In the genomic region with DNA sequence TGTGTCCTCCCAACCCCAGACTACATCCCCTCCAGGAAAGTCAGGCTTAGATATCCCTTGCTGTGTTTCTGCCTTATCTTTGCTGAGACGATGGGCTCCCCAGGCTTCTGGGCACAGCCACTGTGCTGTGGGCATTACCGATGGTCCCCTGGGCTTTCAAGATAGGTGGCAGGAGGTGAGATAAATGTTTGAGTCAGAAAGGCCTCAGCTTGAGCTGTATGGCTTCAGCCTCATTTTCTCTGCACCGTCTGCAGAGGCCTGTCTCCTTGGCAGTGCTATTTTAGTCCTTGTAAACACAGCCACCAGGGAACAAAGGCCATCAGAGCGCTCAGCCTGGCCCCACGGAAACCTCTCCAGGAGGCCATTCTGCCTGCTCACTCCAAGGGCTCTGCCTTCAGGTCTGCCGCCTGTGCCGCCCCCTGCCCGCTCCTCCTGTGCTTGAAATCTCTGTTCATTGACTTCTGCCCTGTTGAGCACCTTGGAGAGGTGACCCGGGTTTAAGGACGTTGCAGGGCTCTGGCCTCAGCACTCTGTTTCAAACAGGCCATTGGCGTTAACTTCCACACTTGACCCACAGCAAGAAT, we compare ENCODE assay signal across 21 cellular contexts.
"Had no signal": no experiment of that assay in that cellular context is flagged by ENCODE, and none has a peak within 500 bp of the region (broad histone marks: within the 10 kb centered on the region; RNA-seq: fewer than 3 reads in every experiment).

No MANE protein-coding gene starts in this region.

- H3K4me1 ChIP-seq: foreskin keratinocyte, sigmoid colon, spleen, stomach had no signal

- H3K36me3 ChIP-seq: ovary, sigmoid colon, spleen, stomach, thoracic aorta had no signal

- H3K9me3 ChIP-seq: ovary had no signal

- H3K36me3 Mint-ChIP-seq: activated naive CD8-positive, alpha-beta T cell treated with anti-CD3 and anti-CD28 coated beads, Interleukin-2, amount 10 ng/mL, durations not matched to agents 7 days and 5 days; brain had no signal

- H3K4me3 Mint-ChIP-seq: activated CD4-positive, alpha-beta memory T cell treated with anti-CD3 and anti-CD28 coated beads, Interleukin-2, amount 10 ng/mL, durations not matched to agents 7 days and 5 days; activated naive CD8-positive, alpha-beta T cell treated with anti-CD3 and anti-CD28 coated beads, Interleukin-2, amount 10 ng/mL, durations not matched to agents 7 days and 5 days; brain; dendritic cell treated with granulocyte-macrophage colony-stimulating factor and Interleukin-4, amounts not matched to agents 40 ng/mL and 50 ng/mL, for 4 days; neural crest cell; WTC11 had no signal

- H3K4me3 ChIP-seq: lung, ovary, sigmoid colon, spleen, stomach, thoracic aorta had no signal

- DNase-seq: activated CD4-positive, alpha-beta memory T cell treated with anti-CD3 and anti-CD28 coated beads, Interleukin-2, amount 10 ng/mL, durations not matched to agents 7 days and 5 days; activated CD4-positive, alpha-beta T cell treated with anti-CD3 and anti-CD28 coated beads for 4 hours; activated naive CD4-positive, alpha-beta T cell; activated naive CD8-positive, alpha-beta T cell treated with anti-CD3 and anti-CD28 coated beads, Interleukin-2, amount 10 ng/mL, durations not matched to agents 7 days and 5 days; cerebellar nuclear complex; effector memory CD4-positive, alpha-beta T cell; foreskin keratinocyte; glutamatergic neuron; immature natural killer cell; midbrain; ovary; sigmoid colon; spleen; stomach; T-helper 2 cell had no signal

- H3K27me3 Mint-ChIP-seq: dendritic cell treated with granulocyte-macrophage colony-stimulating factor and Interleukin-4, amounts not matched to agents 40 ng/mL and 50 ng/mL, for 4 days had no signal

- ATAC-seq: foreskin keratinocyte, WTC11 had no signal

- H3K27ac ChIP-seq: foreskin keratinocyte, ovary, sigmoid colon, spleen, stomach, thoracic aorta had no signal

- H3K27ac Mint-ChIP-seq: activated CD4-positive, alpha-beta memory T cell treated with anti-CD3 and anti-CD28 coated beads, Interleukin-2, amount 10 ng/mL, durations not matched to agents 7 days and 5 days; activated naive CD8-positive, alpha-beta T cell treated with anti-CD3 and anti-CD28 coated beads, Interleukin-2, amount 10 ng/mL, durations not matched to agents 7 days and 5 days; dendritic cell treated with granulocyte-macrophage colony-stimulating factor and Interleukin-4, amounts not matched to agents 40 ng/mL and 50 ng/mL, for 4 days; WTC11 had no signal

- H3K4me1 Mint-ChIP-seq: activated CD4-positive, alpha-beta memory T cell treated with anti-CD3 and anti-CD28 coated beads, Interleukin-2, amount 10 ng/mL, durations not matched to agents 7 days and 5 days had no signal

- H3K27me3 ChIP-seq: foreskin keratinocyte, ovary, sigmoid colon, spleen had no signal
